ENCODE assay signal across 1 cellular context in genomic region chr11:70088735-70089250, GRCh38.
TF ChIP-seq lines count a peak whose summit lies in the region.

No MANE protein-coding gene starts in this region.

TF ChIP-seq in H1, 55 proteins besides CTCF, POLR2A, EP300 and RAD21:
- TF ChIP-seq ATF2 (IDR thresholded peaks at IDR 0.05; ENCODE audit: low read length) = no peak
- no peak for TF ChIP-seq BCL11A (IDR thresholded peaks at IDR 0.05; ENCODE audit: low read depth in 2 of 2, low read length in 2 of 2)
- TF ChIP-seq KDM5A (IDR thresholded peaks at IDR 0.05; ENCODE audit: low read length) = no peak
- no peak for TF ChIP-seq SP1 (IDR thresholded peaks at IDR 0.05; ENCODE audit: low read depth, low read length)
- no peak for TF ChIP-seq SUZ12 (IDR thresholded peaks at IDR 0.05; ENCODE audit: low read length)
- TF ChIP-seq CBX5 (IDR thresholded peaks at IDR 0.05; ENCODE audit: low read depth, low read length) = no peak
- TF ChIP-seq KDM1A (IDR thresholded peaks at IDR 0.05; ENCODE audit: borderline replicate concordance, low read length) = 0 out of 2 replicates have a peak, but pooled peaks have one; percentile 17
